Comparison of ENCODE assay signal across 11 cellular contexts in the genomic region with DNA sequence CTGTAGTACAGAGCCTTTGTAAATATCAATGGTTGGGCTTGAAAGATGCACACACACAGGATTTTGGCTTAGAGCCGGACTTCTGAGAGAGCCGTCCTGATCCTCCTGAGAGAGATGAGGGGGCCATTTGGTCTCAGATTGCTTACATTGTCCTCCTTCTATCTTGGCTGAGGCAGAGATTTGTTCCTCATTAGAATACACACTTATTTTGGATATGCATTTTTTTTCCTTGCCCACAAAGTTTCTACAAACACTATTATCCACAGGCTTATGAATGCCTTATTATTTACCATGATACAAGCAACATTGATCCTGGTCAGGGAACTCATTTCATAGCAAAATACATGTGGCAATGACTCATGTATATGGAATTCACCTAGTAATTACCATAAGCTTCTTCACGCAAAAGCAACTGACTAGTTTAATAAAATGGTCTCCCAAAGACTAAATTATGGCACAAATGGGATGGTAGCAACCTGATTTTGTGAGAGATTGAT.
A peak's percentile ranks its signal among the peaks of the same experiment; 100 is the strongest.
DNase-seq lines count a peak whose midpoint lies in the region; ATAC-seq, FAIRE-seq and TF ChIP-seq lines count a peak whose summit lies in the region.
"Had no signal": no experiment of that assay in that cellular context is flagged by ENCODE, and none has a peak within 500 bp of the region (broad histone marks: within the 10 kb centered on the region; RNA-seq: fewer than 3 reads in every experiment).

No MANE protein-coding gene starts in this region.

- intact Hi-C loops in activated CD4-positive, alpha-beta memory T cell treated with anti-CD3 and anti-CD28 coated beads for 36 hours (cut with micrococcal nuclease): no loop called here
- intact Hi-C loops in esophagus squamous epithelium (cut with DNase I): no loop called here

- H4K20me1 ChIP-seq in DND-41 (ENCODE audit: insufficient read depth, low read length): no peaks in the 10 kb centered on the region

- H3K36me3 ChIP-seq in DND-41 (ENCODE audit: insufficient read depth, low read length) (no peaks in the 10 kb centered on the region; the same call in 1 of the 2 replicates), HUES64 (ENCODE audit: insufficient read depth, low read length) (no peaks in the 10 kb centered on the region), bronchial epithelial cell (ENCODE audit: control insufficient read depth, insufficient read depth, low read length) (no peaks in the 10 kb centered on the region), mesodermal cell (ENCODE audit: control insufficient read depth, insufficient read depth, low read length) (no peaks in the 10 kb centered on the region), esophagus squamous epithelium (no peaks in the 10 kb centered on the region)
- H3K36me3 ChIP-seq: right atrium auricular region had no signal

- H3K9me3 ChIP-seq in DND-41 (ENCODE audit: insufficient read depth, low read length, severe bottlenecking) (no peaks in the 10 kb centered on the region), HUES64 (ENCODE audit: insufficient read depth, low read depth, low read length) (no peaks in the 10 kb centered on the region), mesodermal cell (ENCODE audit: control insufficient read depth, low read length) (no peaks in the 10 kb centered on the region), esophagus squamous epithelium (no peaks in the 10 kb centered on the region)
- H3K9me3 ChIP-seq: Caco-2, right atrium auricular region had no signal

- peaks cover 39% of the 10 kb centered on the region for H3K4me1 ChIP-seq in DND-41 (ENCODE audit: insufficient read depth, low read length)
- H3K4me1 ChIP-seq in HUES64 (ENCODE audit: insufficient read depth, low read length): peaks cover 10% of the 10 kb centered on the region
- H3K4me1 ChIP-seq in mesodermal cell (ENCODE audit: control insufficient read depth, insufficient read depth, low read length, poor library complexity, severe bottlenecking): peaks cover 15% of the 10 kb centered on the region
- peaks cover 0 to 5% (median 0%) of the 10 kb centered on the region in 3 donors for H3K4me1 ChIP-seq in esophagus squamous epithelium
- H3K4me1 ChIP-seq: Caco-2, right atrium auricular region had no signal

- no peak overlapping the region for H3K27ac Mint-ChIP-seq in activated CD4-positive, alpha-beta memory T cell treated with anti-CD3 and anti-CD28 coated beads for 36 hours

- TF ChIP-seq CTCF in DND-41 (IDR thresholded peaks at IDR 0.05; ENCODE audit: borderline replicate concordance, extremely low read depth, low read length, poor library complexity, severe bottlenecking) (no peak), bronchial epithelial cell (IDR thresholded peaks at IDR 0.05; ENCODE audit: insufficient read depth, low read length, severe bottlenecking) (no peak), esophagus squamous epithelium (IDR thresholded peaks at IDR 0.05) (no peak)

- H3K4me1 Mint-ChIP-seq in activated CD4-positive, alpha-beta memory T cell treated with anti-CD3 and anti-CD28 coated beads for 36 hours (ENCODE audit: low read depth): peaks cover 5% of the 10 kb centered on the region

- H3K36me3 Mint-ChIP-seq in activated CD4-positive, alpha-beta memory T cell treated with anti-CD3 and anti-CD28 coated beads for 36 hours: no peaks in the 10 kb centered on the region

- H3K27ac ChIP-seq in DND-41 (ENCODE audit: low read length) (peak overlapping the region; percentile 84), HUES64 (ENCODE audit: low read depth, low read length) (peak overlapping the region; percentile 31; the same call in 1 of the 2 replicates), mesodermal cell (ENCODE audit: low read depth, low read length, severe bottlenecking) (peak overlapping the region; percentile 58), esophagus squamous epithelium (no peak overlapping the region)
- H3K27ac ChIP-seq: right atrium auricular region had no signal

- H3K4me3 Mint-ChIP-seq in activated CD4-positive, alpha-beta memory T cell treated with anti-CD3 and anti-CD28 coated beads for 36 hours: no peak overlapping the region

- H3K9me3 Mint-ChIP-seq in activated CD4-positive, alpha-beta memory T cell treated with anti-CD3 and anti-CD28 coated beads for 36 hours: no peaks in the 10 kb centered on the region

- WGBS in HUES64: 85% methylated on average over 3 of the region's 3 CpGs
- whole genome bisulfite sequencing in mesodermal cell (ENCODE audit: insufficient coverage in 2 of 2), 2 experiments: no CpG with 5 or more reads among the region's 3 CpGs
- 58 to 59% methylated on average over 3 of the region's 3 CpGs for WGBS in esophagus squamous epithelium, 2 donors

- POLR2A ChIA-PET in activated CD4-positive, alpha-beta memory T cell treated with anti-CD3 and anti-CD28 coated beads for 36 hours (lab: Charles Lee): no interaction called here

- FAIRE-seq in bronchial epithelial cell (lab: Jason Lieb, UNC): no peak

- DNase-seq in DND-41 (no peak), bronchial epithelial cell (ENCODE audit: low read depth) (peak; percentile 84), NCI-H1694 (lab: John Stamatoyannopoulos, UW) (no peak), esophagus squamous epithelium (lab: John Stamatoyannopoulos, UW) (no peak), MV-4-11 (lab: John Stamatoyannopoulos, UW) (no peak)
- DNase-seq in activated CD4-positive, alpha-beta memory T cell treated with anti-CD3 and anti-CD28 coated beads for 36 hours: no peak
- DNase-seq: Caco-2 had no signal

- CTCF ChIA-PET in activated CD4-positive, alpha-beta memory T cell treated with anti-CD3 and anti-CD28 coated beads for 36 hours (lab: Charles Lee): no interaction called here

- H3K79me2 ChIP-seq in DND-41 (ENCODE audit: insufficient read depth, low read length): no peaks in the 10 kb centered on the region

- H3K4me3 ChIP-seq in DND-41 (ENCODE audit: low read depth in 1 of 2, low read length in 2 of 2) (no peak overlapping the region; a peak in 1 of 4 replicates), HUES64 (ENCODE audit: low read length) (no peak overlapping the region), bronchial epithelial cell (ENCODE audit: low read depth, low read length) (no peak overlapping the region), mesodermal cell (ENCODE audit: extremely low read depth, insufficient read depth, low read length, poor library complexity, severe bottlenecking) (no peak overlapping the region), esophagus squamous epithelium (no peak overlapping the region)
- H3K4me3 ChIP-seq: lung, right atrium auricular region had no signal

- peak overlapping the region; percentile 90 for H2AFZ ChIP-seq in DND-41 (ENCODE audit: low read depth, low read length)

- H3K27me3 ChIP-seq in DND-41 (ENCODE audit: insufficient read depth, low read length, poor library complexity) (no peaks in the 10 kb centered on the region), HUES64 (ENCODE audit: insufficient read depth, low read length) (no peaks in the 10 kb centered on the region), bronchial epithelial cell (ENCODE audit: control insufficient read depth, insufficient read depth, low read length) (no peaks in the 10 kb centered on the region), esophagus squamous epithelium (no peaks in the 10 kb centered on the region)
- H3K27me3 ChIP-seq: right atrium auricular region had no signal

- TF ChIP-seq POLR2A in esophagus squamous epithelium (IDR thresholded peaks at IDR 0.05): no peak

- H3K4me2 ChIP-seq in DND-41 (ENCODE audit: insufficient read depth, low read length): peak overlapping the region; percentile 52; the same call in 1 of the 2 replicates

- no peak for ATAC-seq in DND-41 (ENCODE audit: insufficient read depth, low read depth)

- H3K9ac ChIP-seq in DND-41 (ENCODE audit: low read depth, low read length) (peak overlapping the region; percentile 42), HUES64 (ENCODE audit: low read depth, low read length) (no peak overlapping the region)

- no peaks in the 10 kb centered on the region for H3K27me3 Mint-ChIP-seq in activated CD4-positive, alpha-beta memory T cell treated with anti-CD3 and anti-CD28 coated beads for 36 hours

Comparison
In these comparisons a context has a peak if more than half of its experiments do, and no peak if none do; other contexts are left out.
1. H3K27ac ChIP-seq: peak in DND-41 (single experiment), HUES64 (single experiment) and mesodermal cell (single experiment); none in esophagus squamous epithelium (0 of 4).